In genomic region chr5:55584398-55585265, GRCh38 we compare ENCODE assay signal across 16 cellular contexts. TPM values are rescaled to one million over a fixed set of nuclear protein-coding genes. Genes with fewer than 3 reads are reported as not detected.
DNase-seq lines count a peak whose midpoint lies in the region; ATAC-seq and TF ChIP-seq lines count a peak whose summit lies in the region.
"Had no signal": no experiment of that assay in that cellular context is flagged by ENCODE, and none has a peak within 500 bp of the region (broad histone marks: within the 10 kb centered on the region; RNA-seq: fewer than 3 reads in every experiment).

No MANE protein-coding gene starts in this region.

- intact Hi-C loops in breast epithelium (cut with DNase I; ENCODE audit: low total_unique reads) (no loop called here), MCF 10A (cut with micrococcal nuclease) (no loop called here)

- no peaks in the 10 kb centered on the region for H3K9me3 Mint-ChIP-seq in MCF 10A (ENCODE audit: unreplicated experiment)

- TF ChIP-seq POLR2A in breast epithelium (IDR thresholded peaks at IDR 0.05) = no peak

- H3K4me3 ChIP-seq in breast epithelium (no peak overlapping the region), fibroblast of the aortic adventitia (ENCODE audit: low read depth, low read length) (no peak overlapping the region), right atrium auricular region (no peak overlapping the region), stomach smooth muscle (ENCODE audit: low read length in 2 of 2) (peak overlapping the region in 1 of 2 donors; percentile 25)
- H3K4me3 ChIP-seq: BLaER1, K562 had no signal

- no peaks in the 10 kb centered on the region for H3K4me1 ChIP-seq in breast epithelium
- peaks cover 0 to 30% of the 10 kb centered on the region in 2 donors for H3K4me1 ChIP-seq in right atrium auricular region
- H3K4me1 ChIP-seq in stomach smooth muscle (ENCODE audit: control insufficient read depth, insufficient read depth, low read length) = peaks cover 14% of the 10 kb centered on the region

- CTCF ChIA-PET in MCF 10A (lab: Yijun Ruan, JAX) = interaction anchor here (0.5 kb wide), 1 partner anchor 19 kb away, joined by 3 read pairs; no protein-coding TSS in a partner anchor

- no peak overlapping the region for H3K9ac ChIP-seq in stomach smooth muscle (ENCODE audit: low read length in 2 of 2)
- H3K9ac ChIP-seq: BLaER1 had no signal

- no peak for DNase-seq in breast epithelium (ENCODE audit: low spot score in 2 of 2)
- DNase-seq in MCF 10A (ENCODE audit: unreplicated experiment) = no peak
- peak; percentile 34 for DNase-seq in fibroblast of the aortic adventitia (ENCODE audit: low read depth)
- DNase-seq in right atrium auricular region (ENCODE audit: low spot score) = no peak
- no peak for DNase-seq in RPMI8226
- no peak for DNase-seq in activated CD8-positive, alpha-beta memory T cell treated with anti-CD3 and anti-CD28 coated beads, Interleukin-2, amount 50 U/mL, for 48 hours
- DNase-seq: GOT3, MV-4-11, NCI-H1417, NCI-H187 treated with DMSO at 0.1 percent for 48 hours, NCI-H69 had no signal

- BruUV-seq in MCF 10A (replicated peaks; lab: Mats Ljungman, UMichigan) = no TSS peak

- no peaks in the 10 kb centered on the region for H3K27me3 Mint-ChIP-seq in MCF 10A (ENCODE audit: insufficient read depth, unreplicated experiment)

- no peak overlapping the region for H3K4me3 Mint-ChIP-seq in MCF 10A (ENCODE audit: unreplicated experiment)

- no peak for ATAC-seq in GM21825 (IDR thresholded peaks at IDR 0.05; ENCODE audit: unreplicated experiment)
- ATAC-seq: K562 had no signal

- H3K9me3 ChIP-seq in breast epithelium (no peaks in the 10 kb centered on the region), right atrium auricular region (no peaks in the 10 kb centered on the region), stomach smooth muscle (ENCODE audit: control insufficient read depth in 2 of 2, low read length in 2 of 2) (no peaks in the 10 kb centered on the region)
- H3K9me3 ChIP-seq: BLaER1 had no signal

- H3K27ac ChIP-seq in breast epithelium (peak overlapping the region; percentile 30 to 35), right atrium auricular region (peak overlapping the region; percentile 32 to 63), stomach smooth muscle (ENCODE audit: low read length) (peak overlapping the region; percentile 12)
- H3K27ac ChIP-seq: 22Rv1, BLaER1 had no signal

- H3K27me3 ChIP-seq in breast epithelium (no peaks in the 10 kb centered on the region), right atrium auricular region (no peaks in the 10 kb centered on the region), stomach smooth muscle (ENCODE audit: control insufficient read depth in 1 of 2, insufficient read depth in 2 of 2, low read length in 2 of 2) (no peaks in the 10 kb centered on the region)
- H3K27me3 ChIP-seq: BLaER1 had no signal

- H3K36me3 Mint-ChIP-seq in MCF 10A (ENCODE audit: insufficient read depth, unreplicated experiment) = no peaks in the 10 kb centered on the region

- H3K4me1 Mint-ChIP-seq in MCF 10A (ENCODE audit: insufficient read depth, unreplicated experiment) = no peaks in the 10 kb centered on the region

- no peaks in the 10 kb centered on the region for H3K36me3 ChIP-seq in breast epithelium
- H3K36me3 ChIP-seq in right atrium auricular region = no peaks in the 10 kb centered on the region
- no peaks in the 10 kb centered on the region for H3K36me3 ChIP-seq in stomach smooth muscle (ENCODE audit: control insufficient read depth in 2 of 2, insufficient read depth in 2 of 2, low read length in 2 of 2)
- H3K36me3 ChIP-seq: BLaER1 had no signal

- TF ChIP-seq CTCF in breast epithelium (IDR thresholded peaks at IDR 0.05) (no peak), MCF 10A (IDR thresholded peaks at IDR 0.05; ENCODE audit: unreplicated experiment) (no peak), fibroblast of the aortic adventitia (IDR thresholded peaks at IDR 0.05; ENCODE audit: insufficient read depth, low read length) (no peak), right atrium auricular region (IDR thresholded peaks at IDR 0.05) (no peak)

- POLR2A ChIA-PET in MCF 10A (lab: Yijun Ruan, JAX) = no interaction called here

- H3K27ac Mint-ChIP-seq in MCF 10A (ENCODE audit: low read depth, unreplicated experiment) = no peak overlapping the region

RNA-seq across cellular contexts. Expression of gene PLPP1, which starts 49.9 kb away (rescaled TPM):
- total RNA-seq in breast epithelium (100 to 1,000 TPM; 177 to 339 (median 237) TPM), MCF 10A (2022) (7.5 and 10.4 TPM in 2 replicates), fibroblast of the aortic adventitia (ENCODE audit: low replicate concordance) (71.8 and 254 TPM in 2 replicates), right atrium auricular region (100 to 1,000 TPM; 170 to 189 TPM)
